In genomic region chr3:49807427-49808114, GRCh38 we compare ENCODE assay signal across 14 cellular contexts. TPM values are rescaled to one million over a fixed set of nuclear protein-coding genes. Genes with fewer than 3 reads are reported as not detected.
DNase-seq lines count a peak whose midpoint lies in the region; ATAC-seq, FAIRE-seq and TF ChIP-seq lines count a peak whose summit lies in the region.
"Had no signal": no experiment of that assay in that cellular context is flagged by ENCODE, and none has a peak within 500 bp of the region (broad histone marks: within the 10 kb centered on the region; RNA-seq: fewer than 3 reads in every experiment).

No MANE protein-coding gene starts in this region.

- no peak for TF ChIP-seq POLR2A in GM12892 (IDR thresholded peaks at IDR 0.05; ENCODE audit: low read depth, low read length)

- H3K27ac ChIP-seq in RWPE1 (peak overlapping the region; percentile 98), foreskin keratinocyte (no peak overlapping the region)
- H3K27ac ChIP-seq: KMS-11 had no signal

- no peaks in the 10 kb centered on the region for H3K27me3 Mint-ChIP-seq in stimulated activated memory B cell treated with anti-CD40 and anti-IgM and Interleukin-4, amounts not matched to agents 10 μg/mL and 1 μg/mL and 100 μg/mL, for 72 hours

- no peaks in the 10 kb centered on the region for H3K9me3 Mint-ChIP-seq in stimulated activated memory B cell treated with anti-CD40 and anti-IgM and Interleukin-4, amounts not matched to agents 10 μg/mL and 1 μg/mL and 100 μg/mL, for 72 hours
- H3K9me3 Mint-ChIP-seq: activated T-helper 2 cell treated with anti-CD3 and anti-CD28 coated beads, Interferon-gamma antibody, Interleukin-2, Interleukin-4, amounts not matched to agents 10 μg/mL and 5 μg/mL and 100 μg/mL, durations not matched to agents 14 hours and 24 hours and 36 hours had no signal

- no peak overlapping the region for H3K4me3 Mint-ChIP-seq in stimulated activated memory B cell treated with anti-CD40 and anti-IgM and Interleukin-4, amounts not matched to agents 10 μg/mL and 1 μg/mL and 100 μg/mL, for 72 hours

- CTCF ChIA-PET in RWPE1 (lab: Yijun Ruan, JAX) (no interaction called here), GM10248 (lab: Yijun Ruan, JAX) (interaction anchor here (0.9 to 25.2 kb wide), 2 partner anchors 13 to 29 kb away, joined by 4 to 558 read pairs; no protein-coding TSS in a partner anchor)

- no peak for TF ChIP-seq CTCF in RWPE1 (conservative IDR thresholded peaks at IDR 0.05; ENCODE audit: low read depth)
- no peak for TF ChIP-seq CTCF in foreskin keratinocyte (conservative IDR thresholded peaks at IDR 0.05)
- no peak for TF ChIP-seq CTCF in GM10248 (IDR thresholded peaks at IDR 0.05; ENCODE audit: control extremely low read depth, extremely low read depth, low read depth, missing control alignments)

- H3K27me3 ChIP-seq in foreskin keratinocyte: no peaks in the 10 kb centered on the region

- peak overlapping the region; percentile 88 for H3K27ac Mint-ChIP-seq in stimulated activated memory B cell treated with anti-CD40 and anti-IgM and Interleukin-4, amounts not matched to agents 10 μg/mL and 1 μg/mL and 100 μg/mL, for 72 hours
- H3K27ac Mint-ChIP-seq: activated T-helper 2 cell treated with anti-CD3 and anti-CD28 coated beads, Interferon-gamma antibody, Interleukin-2, Interleukin-4, amounts not matched to agents 10 μg/mL and 5 μg/mL and 100 μg/mL, durations not matched to agents 14 hours and 24 hours and 36 hours had no signal

- peak; percentile 18 for ATAC-seq in foreskin keratinocyte
- ATAC-seq in stimulated activated memory B cell treated with anti-CD40 and anti-IgM and Interleukin-4, amounts not matched to agents 10 μg/mL and 1 μg/mL and 100 μg/mL, for 72 hours: no peak

- H3K4me1 Mint-ChIP-seq in stimulated activated memory B cell treated with anti-CD40 and anti-IgM and Interleukin-4, amounts not matched to agents 10 μg/mL and 1 μg/mL and 100 μg/mL, for 72 hours: peaks cover 89% of the 10 kb centered on the region

- H3K36me3 Mint-ChIP-seq in stimulated activated memory B cell treated with anti-CD40 and anti-IgM and Interleukin-4, amounts not matched to agents 10 μg/mL and 1 μg/mL and 100 μg/mL, for 72 hours: peaks cover 19% of the 10 kb centered on the region

- DNase-seq in GM12892 (ENCODE audit: insufficient read length): no peak
- DNase-seq in RWPE1 (ENCODE audit: low spot score): no peak
- peak; percentile 44 to 64 for DNase-seq in foreskin keratinocyte
- DNase-seq in activated CD4-positive, CD25-positive, alpha-beta regulatory T cell treated with anti-CD3 and anti-CD28 coated beads, Interleukin-2, amount 50 U/mL, for 72 hours: no peak
- DNase-seq in GM10248 (ENCODE audit: extremely low spot score): no peak
- no peak for DNase-seq in ecto neural progenitor cell (ENCODE audit: low spot score)
- DNase-seq: kidney glomerular epithelial cell, NCI-H69, small intestine had no signal

- POLR2A ChIA-PET in RWPE1 (lab: Yijun Ruan, JAX; ENCODE audit: low non-redundant PET) (no interaction called here), GM10248 (lab: Yijun Ruan, JAX) (no interaction called here)

- peak; percentile 88 for FAIRE-seq in GM12892 (lab: Jason Lieb, UNC)
- FAIRE-seq: endometrium, G401.6, small intestine had no signal

- peaks cover 14% of the 10 kb centered on the region for H3K4me1 ChIP-seq in foreskin keratinocyte

RNA-seq across cellular contexts. Expression of gene INKA1, which starts 4.5 kb away (rescaled TPM):
- polyA plus RNA-seq in GM12892 (2012; ENCODE audit: missing spikeins): 2.9 TPM
- 18.2 and 20.1 TPM in 2 replicates for total RNA-seq in foreskin keratinocyte
- 25.8 and 27.8 TPM in 2 replicates for polyA plus RNA-seq in foreskin keratinocyte

RNA-seq across cellular contexts. Expression of gene UBA7, which starts 6.2 kb away (rescaled TPM):
- polyA plus RNA-seq in GM12892 (2012; ENCODE audit: missing spikeins): 76.7 TPM
- 4.3 and 6.7 TPM in 2 replicates for total RNA-seq in foreskin keratinocyte
- polyA plus RNA-seq in foreskin keratinocyte: 3.9 and 4.8 TPM in 2 replicates

RNA-seq across cellular contexts. Expression of gene CDHR4, which starts 7.9 kb away (rescaled TPM):
- not detected for polyA plus RNA-seq in GM12892 (2012; ENCODE audit: missing spikeins)
- total RNA-seq in foreskin keratinocyte: not detected in 2 replicates
- polyA plus RNA-seq in foreskin keratinocyte: not detected in 2 replicates
- total RNA-seq: activated T-helper 2 cell treated with anti-CD3 and anti-CD28 coated beads, Interferon-gamma antibody, Interleukin-2, Interleukin-4, amounts not matched to agents 10 μg/mL and 5 μg/mL and 100 μg/mL, durations not matched to agents 14 hours and 24 hours and 36 hours had no signal

RNA-seq across cellular contexts. Expression of gene IP6K1, which starts 21.2 kb away (rescaled TPM):
- polyA plus RNA-seq in GM12892 (2012; ENCODE audit: missing spikeins): 8.6 TPM
- total RNA-seq in foreskin keratinocyte: 27.7 and 28.0 TPM in 2 replicates
- 13.3 and 16.1 TPM in 2 replicates for polyA plus RNA-seq in foreskin keratinocyte

RNA-seq across cellular contexts. Expression of gene TRAIP, which starts 48.8 kb away (rescaled TPM):
- 10.3 TPM for polyA plus RNA-seq in GM12892 (2012; ENCODE audit: missing spikeins)
- 13.9 and 14.8 TPM in 2 replicates for total RNA-seq in foreskin keratinocyte
- polyA plus RNA-seq in foreskin keratinocyte: 14.5 and 16.0 TPM in 2 replicates

Comparison
In these comparisons a context has a peak if more than half of its experiments do, and no peak if none do; other contexts are left out.
1. DNase-seq: peak in foreskin keratinocyte (2 of 2); none in GM12892 (single experiment), RWPE1 (single experiment), activated CD4-positive, CD25-positive, alpha-beta regulatory T cell treated with anti-CD3 and anti-CD28 coated beads, Interleukin-2, amount 50 U/mL, for 72 hours (single experiment), GM10248 (single experiment) and ecto neural progenitor cell (single experiment).